Comparison of ENCODE assay signal across 8 cellular contexts in the genomic region with DNA sequence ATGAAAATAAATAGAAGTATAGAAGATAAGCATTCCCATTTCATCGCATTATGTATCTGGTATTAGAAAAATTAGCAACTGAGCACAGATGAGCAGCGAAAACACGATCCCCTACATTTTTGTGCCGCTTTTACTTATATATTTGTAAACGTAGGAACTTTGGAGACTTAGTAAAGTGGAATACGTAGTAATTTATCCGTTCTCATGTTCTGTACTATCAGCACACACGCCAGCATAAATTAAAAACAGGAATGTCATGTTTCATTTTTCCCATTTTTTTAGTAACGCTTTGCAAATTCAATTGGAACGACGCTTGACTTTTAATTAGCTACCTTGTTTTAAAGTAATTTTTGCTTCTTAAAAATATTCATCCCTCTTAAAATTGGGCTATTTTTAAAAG. TPM values are rescaled to one million over a fixed set of nuclear protein-coding genes. Genes with fewer than 3 reads are reported as not detected.
DNase-seq lines count a peak whose midpoint lies in the region; ATAC-seq and TF ChIP-seq lines count a peak whose summit lies in the region.
"Had no signal": no experiment of that assay in that cellular context is flagged by ENCODE, and none has a peak within 500 bp of the region (broad histone marks: within the 10 kb centered on the region; RNA-seq: fewer than 3 reads in every experiment).

No MANE protein-coding gene starts in this region.

- H3K4me3 Mint-ChIP-seq in T-helper 17 cell: peak overlapping the region; percentile 99

- H3K27ac ChIP-seq in gastroesophageal sphincter (peak overlapping the region in 3 of 4 donors; percentile 99 to 100 (median 99)), smooth muscle cell (ENCODE audit: low read depth) (peak overlapping the region; percentile 9)

- WGBS in gastroesophageal sphincter (ENCODE audit: low coverage in 1 of 2), 2 donors: 83 to 86% methylated on average over 11 of the region's 11 CpGs
- 42% methylated on average over 11 of the region's 11 CpGs for WGBS in smooth muscle cell (ENCODE audit: low lambda C conversion rate)

- peaks cover 3 to 50% (median 11%) of the 10 kb centered on the region in 3 donors for H3K4me1 ChIP-seq in gastroesophageal sphincter
- H3K4me1 ChIP-seq in smooth muscle cell (ENCODE audit: low read depth): peaks cover 27% of the 10 kb centered on the region

- no peak for ATAC-seq in T-helper 17 cell
- no peak for ATAC-seq in gastroesophageal sphincter

- DNase-seq in HFF-Myc (ENCODE audit: extremely low read depth, low read depth) (no peak), T-helper 17 cell (no peak), smooth muscle cell (lab: John Stamatoyannopoulos, UW; ENCODE audit: unreplicated experiment) (no peak), NCI-H1930 (lab: John Stamatoyannopoulos, UW) (no peak), NCI-H1436 treated with DMSO at 0.1 percent for 48 hours (lab: John Stamatoyannopoulos, UW) (no peak)
- DNase-seq in effector CD8-positive, alpha-beta T cell (lab: John Stamatoyannopoulos, UW): no peak
- DNase-seq: NCI-H446 treated with DMSO at 0.1 percent for 48 hours had no signal

- peaks cover 5% of the 10 kb centered on the region for H3F3A ChIP-seq in smooth muscle cell (ENCODE audit: low read depth)

- H3K4me1 Mint-ChIP-seq in T-helper 17 cell: peaks cover 48% of the 10 kb centered on the region

- peaks cover 6% of the 10 kb centered on the region for H3K36me3 Mint-ChIP-seq in T-helper 17 cell (ENCODE audit: low read depth)

- TF ChIP-seq CTCF in HFF-Myc (IDR thresholded peaks at IDR 0.05; ENCODE audit: low read depth, low read length, missing control alignments) (no peak), gastroesophageal sphincter (IDR thresholded peaks at IDR 0.05) (no peak), smooth muscle cell (IDR thresholded peaks at IDR 0.05; ENCODE audit: borderline replicate concordance, insufficient read depth, poor library complexity, severe bottlenecking) (no peak)

- H3K9ac ChIP-seq in smooth muscle cell (ENCODE audit: low read depth): peak overlapping the region; percentile 49

- no peak for TF ChIP-seq EP300 in gastroesophageal sphincter (IDR thresholded peaks at IDR 0.05)

- H3K4me3 ChIP-seq in HFF-Myc (replicated peaks; ENCODE audit: low read depth, low read length) (peak overlapping the region; percentile 60), gastroesophageal sphincter (peak overlapping the region; percentile 93 to 97), smooth muscle cell (peak overlapping the region; percentile 75)

- peaks cover 41% of the 10 kb centered on the region for H3K79me2 ChIP-seq in smooth muscle cell (ENCODE audit: low read depth)

- H4K20me1 ChIP-seq in smooth muscle cell (ENCODE audit: low read depth): peaks cover 14% of the 10 kb centered on the region

- peak overlapping the region; percentile 91 for H3K4me2 ChIP-seq in smooth muscle cell

- no peaks in the 10 kb centered on the region for H3K27me3 ChIP-seq in gastroesophageal sphincter
- no peaks in the 10 kb centered on the region for H3K27me3 ChIP-seq in smooth muscle cell (ENCODE audit: low read depth)

- H3K36me3 ChIP-seq in gastroesophageal sphincter (no peaks in the 10 kb centered on the region), smooth muscle cell (ENCODE audit: low read depth) (no peaks in the 10 kb centered on the region)

- H3K27me3 Mint-ChIP-seq in T-helper 17 cell: no peaks in the 10 kb centered on the region

- H2AFZ ChIP-seq in smooth muscle cell (ENCODE audit: low read depth): peak overlapping the region; percentile 88

- peak overlapping the region; percentile 92 for H3K27ac Mint-ChIP-seq in T-helper 17 cell

- H3K9me3 ChIP-seq in T-helper 17 cell (ENCODE audit: control insufficient read depth, low read length, poor library complexity, severe bottlenecking) (no peaks in the 10 kb centered on the region), gastroesophageal sphincter (no peaks in the 10 kb centered on the region), smooth muscle cell (replicated peaks; ENCODE audit: low read depth) (no peaks in the 10 kb centered on the region)

- TF ChIP-seq POLR2A in gastroesophageal sphincter (IDR thresholded peaks at IDR 0.05): no peak

RNA-seq across cellular contexts. Expression of a gene that starts 2.4 kb away (rescaled TPM):
- 10 to 100 TPM; 26.8 to 31.6 TPM for total RNA-seq in T-helper 17 cell
- total RNA-seq in gastroesophageal sphincter: 10 to 100 TPM; 12.5 to 20.9 (median 18.6) TPM
- 12.7 and 13.5 TPM in 2 replicates for total RNA-seq in smooth muscle cell
- 2.1 and 7.4 TPM in 2 replicates for polyA plus RNA-seq in smooth muscle cell
